In the genomic region with DNA sequence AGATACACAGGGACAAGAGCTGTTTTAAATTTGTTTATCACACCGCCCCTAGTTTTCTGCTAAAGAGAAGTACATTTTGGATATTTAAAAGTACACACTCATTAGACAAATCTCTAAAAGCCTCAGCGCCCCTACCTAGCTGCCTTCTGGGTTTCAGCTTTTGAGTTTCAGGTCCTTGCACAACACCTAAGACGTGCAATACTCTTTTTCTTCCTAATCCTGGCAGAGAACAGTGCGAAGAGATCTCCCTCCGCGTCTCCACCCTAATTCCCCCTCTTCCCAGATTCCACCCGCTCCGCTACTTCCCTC, we compare ENCODE assay signal across 8 cellular contexts. TPM values are rescaled to one million over a fixed set of nuclear protein-coding genes. Genes with fewer than 3 reads are reported as not detected.
DNase-seq lines count a peak whose midpoint lies in the region; ATAC-seq, FAIRE-seq and TF ChIP-seq lines count a peak whose summit lies in the region.

No MANE protein-coding gene starts in this region.

- intact Hi-C loops in CD8-positive, alpha-beta T cell (cut with DNase I, micrococcal nuclease): loop anchor here (2.0 to 10.0 kb wide), 6 partner anchors 169 to 1076 kb away; a partner anchor contains a TSS
- intact Hi-C loops in IMR-90 (cut with micrococcal nuclease): loop anchor here (2.0 to 10.0 kb wide), 2 partner anchors 276 to 358 kb away; no protein-coding TSS in a partner anchor
- intact Hi-C loops in psoas muscle (cut with DNase I): loop anchor here (5.0 to 10.0 kb wide), 2 partner anchors 144 to 649 kb away; no protein-coding TSS in a partner anchor

- no peaks in the 10 kb centered on the region for H3K9me3 Mint-ChIP-seq in CD8-positive, alpha-beta T cell

- CTCF ChIA-PET in CD8-positive, alpha-beta T cell (lab: Charles Lee): interaction anchor here (0.8 to 1.2 kb wide), 2 partner anchors 13 to 656 kb away, joined by 3 read pairs; no protein-coding TSS in a partner anchor
- CTCF ChIA-PET in IMR-90 (lab: Yijun Ruan, JAX): interaction anchor here (0.9 kb wide), 1 partner anchor 14 kb away, joined by 3 read pairs; no protein-coding TSS in a partner anchor

- no peak for FAIRE-seq in frontal cortex (lab: Jason Lieb, UNC)

- H2AK9ac ChIP-seq in IMR-90 (replicated peaks; ENCODE audit: low read depth, low read length, poor library complexity): peak overlapping the region; percentile 6

- peaks cover 40% of the 10 kb centered on the region for H3K27me3 Mint-ChIP-seq in CD8-positive, alpha-beta T cell (ENCODE audit: low read depth)

- H3K27ac ChIP-seq in CD8-positive, alpha-beta T cell (ENCODE audit: low read depth, low read length): no peak overlapping the region
- H3K27ac ChIP-seq in IMR-90 (ENCODE audit: insufficient read depth, low read length): no peak overlapping the region
- peak overlapping the region; percentile 74 for H3K27ac ChIP-seq in psoas muscle

- no peak overlapping the region for H2AK5ac ChIP-seq in IMR-90 (ENCODE audit: low read depth, low read length)

- ATAC-seq in CD8-positive, alpha-beta T cell: no peak
- peak; percentile 14 for ATAC-seq in GM21381 (IDR thresholded peaks at IDR 0.05; ENCODE audit: unreplicated experiment)
- no peak for ATAC-seq in IMR-90 (ENCODE audit: low read depth)
- no peak for ATAC-seq in psoas muscle

- no peaks in the 10 kb centered on the region for H3K9me3 ChIP-seq in CD8-positive, alpha-beta T cell (ENCODE audit: low read length)
- H3K9me3 ChIP-seq in IMR-90 (ENCODE audit: control insufficient read depth, insufficient read depth, low read length) (no peaks in the 10 kb centered on the region), endocrine pancreas (ENCODE audit: control insufficient read depth, low read length) (no peaks in the 10 kb centered on the region), psoas muscle (no peaks in the 10 kb centered on the region)

- peaks cover 21% of the 10 kb centered on the region for H3K4me1 Mint-ChIP-seq in CD8-positive, alpha-beta T cell (ENCODE audit: low read depth)

- BruUV-seq in IMR-90 (replicated peaks; lab: Mats Ljungman, UMichigan): no TSS peak

- H2BK5ac ChIP-seq in IMR-90 (ENCODE audit: low read depth, low read length, poor library complexity, severe bottlenecking): no peak overlapping the region

- H3K27ac Mint-ChIP-seq in CD8-positive, alpha-beta T cell: peak overlapping the region; percentile 72

- H3K4me1 ChIP-seq in CD8-positive, alpha-beta T cell (ENCODE audit: insufficient read depth, low read length): peaks cover 14% of the 10 kb centered on the region
- H3K4me1 ChIP-seq in IMR-90 (ENCODE audit: control insufficient read depth, insufficient read depth, low read length): peaks cover 5% of the 10 kb centered on the region
- H3K4me1 ChIP-seq in endocrine pancreas (ENCODE audit: control insufficient read depth, insufficient read depth, low read length): peaks cover 6% of the 10 kb centered on the region
- H3K4me1 ChIP-seq in psoas muscle: peaks cover 16% of the 10 kb centered on the region

- no peak overlapping the region for H4K5ac ChIP-seq in IMR-90 (ENCODE audit: low read depth, low read length)

- no peak overlapping the region for H4K91ac ChIP-seq in IMR-90 (ENCODE audit: insufficient read depth, low read depth, low read length)

- H4K20me1 ChIP-seq in IMR-90 (ENCODE audit: insufficient read depth, low read length): no peaks in the 10 kb centered on the region

- peaks cover 12 to 24% of the 10 kb centered on the region in 2 experiments for H3K79me1 ChIP-seq in IMR-90 (ENCODE audit: low read depth in 1 of 2, low read length in 2 of 2)

- 0 out of 2 replicates have a peak overlapping the region, but pooled peaks have one; percentile 27 for H2BK120ac ChIP-seq in IMR-90 (ENCODE audit: low read depth, low read length)

- no peaks in the 10 kb centered on the region for H3K36me3 ChIP-seq in CD8-positive, alpha-beta T cell (ENCODE audit: insufficient read depth, low read length)
- peaks cover 5% of the 10 kb centered on the region for H3K36me3 ChIP-seq in IMR-90 (ENCODE audit: control insufficient read depth, insufficient read depth, low read length)
- no peaks in the 10 kb centered on the region for H3K36me3 ChIP-seq in endocrine pancreas (ENCODE audit: control insufficient read depth, insufficient read depth, low read length)
- peaks cover 0 to 13% of the 10 kb centered on the region in 2 donors for H3K36me3 ChIP-seq in psoas muscle (ENCODE audit: insufficient read depth in 1 of 2, low read depth in 1 of 2)

- no peak overlapping the region for H2BK20ac ChIP-seq in IMR-90 (ENCODE audit: low read depth, low read length)

- in situ Hi-C loops in IMR-90 (cut with MboI; ENCODE audit: low sequenced_read_pairs): no loop called here

- H3K23ac ChIP-seq in IMR-90 (ENCODE audit: low read depth, low read length): peak overlapping the region; percentile 54; the same call in 1 of the 2 replicates

- no peak for DNase-seq in CD8-positive, alpha-beta T cell
- DNase-seq in IMR-90: no peak
- DNase-seq in psoas muscle: no peak
- no peak for DNase-seq in NCI-H128 (lab: John Stamatoyannopoulos, UW; ENCODE audit: unreplicated experiment)
- no peak for DNase-seq in frontal cortex (ENCODE audit: low spot score in 2 of 2)
- DNase-seq in dedifferentiated amniotic fluid mesenchymal stem cell (ENCODE audit: extremely low spot score): no peak

- H3K9me1 ChIP-seq in IMR-90 (ENCODE audit: insufficient read depth, low read length): 0 out of 2 replicates have a peak, but pooled peaks cover 3% of the 10 kb centered on the region

- peak overlapping the region in 1 of 2 experiments; percentile 2; a peak in 1 of 4 replicates for H4K8ac ChIP-seq in IMR-90 (ENCODE audit: low read depth in 2 of 2, low read length in 2 of 2)

- TF ChIP-seq CTCF in CD8-positive, alpha-beta T cell (IDR thresholded peaks at IDR 0.05): no peak
- TF ChIP-seq CTCF in IMR-90 (conservative IDR thresholded peaks at IDR 0.05; ENCODE audit: low read depth, low read length) (no peak), psoas muscle (IDR thresholded peaks at IDR 0.05) (no peak)

- H3K56ac ChIP-seq in IMR-90 (ENCODE audit: extremely low read depth, insufficient read depth, low read length): peak overlapping the region; percentile 52; the same call in 1 of the 2 replicates

- peak overlapping the region; percentile 85 for H3K4me2 ChIP-seq in IMR-90 (ENCODE audit: low read depth, low read length)

- H3K9ac ChIP-seq in IMR-90 (ENCODE audit: low read depth, low read length) (no peak overlapping the region), endocrine pancreas (ENCODE audit: control insufficient read depth, insufficient read depth, low read length) (peak overlapping the region; percentile 8)

- peak overlapping the region; percentile 93 for H2AFZ ChIP-seq in IMR-90 (replicated peaks; ENCODE audit: low read length, poor library complexity)

- 0% methylated on average over 1 of the region's 8 CpGs; no CpG with 5 or more reads in 1 of the 2 experiments for WGBS in IMR-90 (ENCODE audit: extremely low coverage in 2 of 2, insufficient read length in 1 of 2), 2 experiments
- 2 to 7% (median 3%) methylated on average over 8 of the region's 8 CpGs for WGBS in psoas muscle, 3 donors

- peak overlapping the region; percentile 21; the same call in 1 of the 2 replicates for H3K4ac ChIP-seq in IMR-90 (ENCODE audit: low read depth, low read length)

- no peak overlapping the region for H2BK15ac ChIP-seq in IMR-90 (ENCODE audit: low read depth, low read length)

- peaks cover 2% of the 10 kb centered on the region for H3K36me3 Mint-ChIP-seq in CD8-positive, alpha-beta T cell

- H3K4me3 Mint-ChIP-seq in CD8-positive, alpha-beta T cell: peak overlapping the region; percentile 93

- H3K18ac ChIP-seq in IMR-90 (ENCODE audit: low read depth, low read length): no peak overlapping the region

- no peak overlapping the region for H3K14ac ChIP-seq in IMR-90 (replicated peaks; ENCODE audit: low read depth, low read length)

- peaks cover 12% of the 10 kb centered on the region for H3K27me3 ChIP-seq in CD8-positive, alpha-beta T cell (ENCODE audit: insufficient read depth, low read length)
- H3K27me3 ChIP-seq in IMR-90 (ENCODE audit: control insufficient read depth, insufficient read depth, low read length) (no peaks in the 10 kb centered on the region), endocrine pancreas (ENCODE audit: control insufficient read depth, insufficient read depth, low read length) (no peaks in the 10 kb centered on the region), psoas muscle (ENCODE audit: insufficient read depth in 3 of 3, low read length in 2 of 3) (no peaks in the 10 kb centered on the region)

- POLR2A ChIA-PET in CD8-positive, alpha-beta T cell (lab: Charles Lee): no interaction called here
- POLR2A ChIA-PET in IMR-90 (lab: Charles Lee; ENCODE audit: unreplicated experiment): interaction anchor here (0.6 kb wide), 2 partner anchors 11 to 22 kb away, joined by 3 to 9 read pairs; no protein-coding TSS in a partner anchor

- no peak for TF ChIP-seq POLR2A in IMR-90 (IDR thresholded peaks at IDR 0.05; ENCODE audit: low read depth, low read length)

- TF ChIP-seq RAD21 in IMR-90 (IDR thresholded peaks at IDR 0.05; ENCODE audit: low read length): no peak

- peak overlapping the region; percentile 54 for H3K4me3 ChIP-seq in CD8-positive, alpha-beta T cell (ENCODE audit: low read depth, low read length)
- H3K4me3 ChIP-seq in IMR-90 (ENCODE audit: insufficient read depth, low read depth, low read length) (peak overlapping the region; percentile 60), endocrine pancreas (ENCODE audit: control insufficient read depth, insufficient read depth, low read length) (peak overlapping the region; percentile 56), psoas muscle (peak overlapping the region; percentile 76)

- dilution Hi-C loops in IMR-90 (cut with HindIII; ENCODE audit: low sequenced_read_pairs, unreplicated experiment): no loop called here

TF ChIP-seq in IMR-90, 13 proteins besides CTCF, POLR2A, EP300 and RAD21:
- TF ChIP-seq MXI1 (IDR thresholded peaks at IDR 0.05; ENCODE audit: borderline replicate concordance, low read depth, low read length) (no peak), MAZ (IDR thresholded peaks at IDR 0.05; ENCODE audit: borderline replicate concordance, low read depth, low read length) (no peak), CEBPB (IDR thresholded peaks at IDR 0.05; ENCODE audit: low read depth, low read length) (peak; percentile 77), RCOR1 (IDR thresholded peaks at IDR 0.05; ENCODE audit: insufficient replicate concordance, low read length) (no peak)

RNA-seq across cellular contexts. Expression of a gene that starts 0.4 kb away (rescaled TPM):
- 1 to 10 TPM; 3.4 to 3.7 TPM for total RNA-seq in CD8-positive, alpha-beta T cell
- total RNA-seq in IMR-90 (2012; rRNA removed): 4.4 and 5.4 TPM in 2 replicates
- polyA plus RNA-seq in IMR-90 (2012; rRNA removed): 8.8 and 11.2 TPM in 2 replicates
- polyA plus RNA-seq in IMR-90 (2012; cell fraction: cytosol; rRNA removed): 1.9 and 4.8 TPM in 2 replicates
- 3.7 and 10.8 TPM in 2 replicates for polyA plus RNA-seq in IMR-90 (2012; cell fraction: nucleus; rRNA removed; ENCODE audit: low replicate concordance)
- 10 to 100 TPM in 2 of 4 donors, 1 to 10 TPM in 2; 8.0 to 48.2 (median 9.8) TPM for total RNA-seq in psoas muscle
- 10 to 100 TPM in 2 of 3 donors, 1 to 10 TPM in 1; 8.3 to 13.5 (median 12.8) TPM for polyA plus RNA-seq in psoas muscle
- total RNA-seq in frontal cortex: 1.6 TPM
